13 cellular contexts compared by ENCODE assay signal in genomic region chr4:147596377-147596776, GRCh38. TPM values are rescaled to one million over a fixed set of nuclear protein-coding genes. Genes with fewer than 3 reads are reported as not detected.
DNase-seq lines count a peak whose midpoint lies in the region; ATAC-seq and TF ChIP-seq lines count a peak whose summit lies in the region.
"Had no signal": no experiment of that assay in that cellular context is flagged by ENCODE, and none has a peak within 500 bp of the region (broad histone marks: within the 10 kb centered on the region; RNA-seq: fewer than 3 reads in every experiment).

No MANE protein-coding gene starts in this region.

- peak overlapping the region; percentile 55 for H3K4me3 ChIP-seq in parathyroid adenoma (ENCODE audit: low read depth, low read length)
- H3K4me3 ChIP-seq: SJSA1 had no signal

- no peaks in the 10 kb centered on the region for H3K9me3 Mint-ChIP-seq in chondrocyte (ENCODE audit: low read depth)
- no peaks in the 10 kb centered on the region for H3K9me3 Mint-ChIP-seq in activated CD8-positive, alpha-beta T cell treated with anti-CD3 and anti-CD28 coated beads, Interleukin-2, amount 10 ng/mL, durations not matched to agents 7 days and 5 days (ENCODE audit: insufficient read depth)
- H3K9me3 Mint-ChIP-seq: dendritic cell treated with granulocyte-macrophage colony-stimulating factor and Interleukin-4, amounts not matched to agents 40 ng/mL and 50 ng/mL, for 4 days; IgD-negative memory B cell; memory B cell had no signal

- POLR2A ChIA-PET in activated CD8-positive, alpha-beta T cell treated with anti-CD3 and anti-CD28 coated beads, Interleukin-2, amount 10 ng/mL, durations not matched to agents 7 days and 5 days (lab: Charles Lee), result interaction anchor here (0.6 to 1.9 kb wide), 2 partner anchors 21 to 117 kb away, joined by 5 to 6 read pairs; partner anchors contain the start of gene TMEM184C

- DNase-seq in NCI-H748 (lab: John Stamatoyannopoulos, UW; ENCODE audit: unreplicated experiment) (peak; percentile 1), NCI-H748 treated with DMSO at 0.1 percent for 48 hours (lab: John Stamatoyannopoulos, UW) (no peak), NAMALWA (ENCODE audit: low spot score) (peak; percentile 10), chondrocyte (ENCODE audit: low spot score) (no peak), NCI-H1436 (lab: John Stamatoyannopoulos, UW) (no peak)
- DNase-seq in activated CD8-positive, alpha-beta T cell treated with anti-CD3 and anti-CD28 coated beads, Interleukin-2, amount 10 ng/mL, durations not matched to agents 7 days and 5 days, result no peak
- DNase-seq: NCI-H2171 had no signal

- H3K36me3 Mint-ChIP-seq in chondrocyte (ENCODE audit: low read depth), result no peaks in the 10 kb centered on the region
- H3K36me3 Mint-ChIP-seq in activated CD8-positive, alpha-beta T cell treated with anti-CD3 and anti-CD28 coated beads, Interleukin-2, amount 10 ng/mL, durations not matched to agents 7 days and 5 days (ENCODE audit: low read depth), result no peaks in the 10 kb centered on the region
- H3K36me3 Mint-ChIP-seq: IgD-negative memory B cell, memory B cell had no signal

- no peak overlapping the region for H2AFZ ChIP-seq in parathyroid adenoma

- H3K27me3 ChIP-seq in parathyroid adenoma (ENCODE audit: control insufficient read depth, insufficient read depth, low read length), result no peaks in the 10 kb centered on the region
- H3K27me3 ChIP-seq: SJSA1 had no signal

- H3K4me1 ChIP-seq in parathyroid adenoma, result peaks cover 30% of the 10 kb centered on the region

- H3K27me3 Mint-ChIP-seq in chondrocyte (ENCODE audit: low read depth), result no peaks in the 10 kb centered on the region
- H3K27me3 Mint-ChIP-seq in activated CD8-positive, alpha-beta T cell treated with anti-CD3 and anti-CD28 coated beads, Interleukin-2, amount 10 ng/mL, durations not matched to agents 7 days and 5 days (ENCODE audit: low read depth), result peaks cover 12% of the 10 kb centered on the region
- H3K27me3 Mint-ChIP-seq: dendritic cell treated with granulocyte-macrophage colony-stimulating factor and Interleukin-4, amounts not matched to agents 40 ng/mL and 50 ng/mL, for 4 days had no signal

- peak; percentile 69 for TF ChIP-seq CTCF in chondrocyte (IDR thresholded peaks at IDR 0.05)
- TF ChIP-seq CTCF in parathyroid adenoma (IDR thresholded peaks at IDR 0.05), result peak; percentile 14

- H3K9me3 ChIP-seq in parathyroid adenoma (ENCODE audit: control insufficient read depth, low read length), result no peaks in the 10 kb centered on the region
- H3K9me3 ChIP-seq: SJSA1 had no signal

- no peak overlapping the region for H3K4me3 Mint-ChIP-seq in chondrocyte (ENCODE audit: unreplicated experiment)
- no peak overlapping the region for H3K4me3 Mint-ChIP-seq in activated CD8-positive, alpha-beta T cell treated with anti-CD3 and anti-CD28 coated beads, Interleukin-2, amount 10 ng/mL, durations not matched to agents 7 days and 5 days
- H3K4me3 Mint-ChIP-seq: dendritic cell treated with granulocyte-macrophage colony-stimulating factor and Interleukin-4, amounts not matched to agents 40 ng/mL and 50 ng/mL, for 4 days; IgD-negative memory B cell; memory B cell had no signal

- peak overlapping the region; percentile 54 for H3K4me2 ChIP-seq in parathyroid adenoma (ENCODE audit: low read length)

- H3K27ac Mint-ChIP-seq in chondrocyte (ENCODE audit: unreplicated experiment), result no peak overlapping the region
- H3K27ac Mint-ChIP-seq in activated CD8-positive, alpha-beta T cell treated with anti-CD3 and anti-CD28 coated beads, Interleukin-2, amount 10 ng/mL, durations not matched to agents 7 days and 5 days, result no peak overlapping the region
- H3K27ac Mint-ChIP-seq: dendritic cell treated with granulocyte-macrophage colony-stimulating factor and Interleukin-4, amounts not matched to agents 40 ng/mL and 50 ng/mL, for 4 days; IgD-negative memory B cell; memory B cell had no signal

- CTCF ChIA-PET in activated CD8-positive, alpha-beta T cell treated with anti-CD3 and anti-CD28 coated beads, Interleukin-2, amount 10 ng/mL, durations not matched to agents 7 days and 5 days (lab: Charles Lee), result interaction anchor here (1.2 to 4.8 kb wide), 4 partner anchors 19 to 270 kb away, joined by 3 to 58 read pairs (median 3); no protein-coding TSS in a partner anchor

- peaks cover 2% of the 10 kb centered on the region for H3K79me2 ChIP-seq in parathyroid adenoma

- no peak overlapping the region for H3K9ac ChIP-seq in parathyroid adenoma

- H3K4me1 Mint-ChIP-seq in chondrocyte (ENCODE audit: low read depth), result peaks cover 28% of the 10 kb centered on the region
- H3K4me1 Mint-ChIP-seq in activated CD8-positive, alpha-beta T cell treated with anti-CD3 and anti-CD28 coated beads, Interleukin-2, amount 10 ng/mL, durations not matched to agents 7 days and 5 days (ENCODE audit: low read depth), result peaks cover 5% of the 10 kb centered on the region
- H3K4me1 Mint-ChIP-seq: IgD-negative memory B cell, memory B cell had no signal

- ATAC-seq in GM21390 (IDR thresholded peaks at IDR 0.05; ENCODE audit: unreplicated experiment), result no peak
- no peak for ATAC-seq in activated CD8-positive, alpha-beta T cell treated with anti-CD3 and anti-CD28 coated beads, Interleukin-2, amount 10 ng/mL, durations not matched to agents 7 days and 5 days

- no peaks in the 10 kb centered on the region for H3K36me3 ChIP-seq in parathyroid adenoma (ENCODE audit: control insufficient read depth, insufficient read depth, low read length)
- H3K36me3 ChIP-seq: SJSA1 had no signal

- H3K27ac ChIP-seq in parathyroid adenoma, result peak overlapping the region; percentile 93
- H3K27ac ChIP-seq: SJSA1 had no signal

RNA-seq across cellular contexts. Expression of gene TMEM184C, which starts 20.8 kb away (rescaled TPM):
- total RNA-seq in chondrocyte, result 35.3 to 40.8 TPM (median 39.3 TPM) in 3 replicates
- total RNA-seq in activated CD8-positive, alpha-beta T cell treated with anti-CD3 and anti-CD28 coated beads, Interleukin-2, amount 10 ng/mL, durations not matched to agents 7 days and 5 days, result 10 to 100 TPM; 18.5 to 20.6 TPM

Comparison
In these comparisons a context has a peak if more than half of its experiments do, and no peak if none do; other contexts are left out.
1. DNase-seq: peak in NCI-H748 (single experiment) and NAMALWA (single experiment); none in NCI-H748 treated with DMSO at 0.1 percent for 48 hours (single experiment), chondrocyte (single experiment), NCI-H1436 (single experiment) and activated CD8-positive, alpha-beta T cell treated with anti-CD3 and anti-CD28 coated beads, Interleukin-2, amount 10 ng/mL, durations not matched to agents 7 days and 5 days (single experiment).